Comparison of ENCODE assay signal across 1 cellular context in genomic region chr6:9690388-9690787, GRCh38.
TF ChIP-seq lines count a peak whose summit lies in the region.

No MANE protein-coding gene starts in this region.

TF ChIP-seq in liver, 16 proteins besides CTCF, POLR2A, EP300 and RAD21 (continued from another document):
- TF ChIP-seq, protein P1, sequence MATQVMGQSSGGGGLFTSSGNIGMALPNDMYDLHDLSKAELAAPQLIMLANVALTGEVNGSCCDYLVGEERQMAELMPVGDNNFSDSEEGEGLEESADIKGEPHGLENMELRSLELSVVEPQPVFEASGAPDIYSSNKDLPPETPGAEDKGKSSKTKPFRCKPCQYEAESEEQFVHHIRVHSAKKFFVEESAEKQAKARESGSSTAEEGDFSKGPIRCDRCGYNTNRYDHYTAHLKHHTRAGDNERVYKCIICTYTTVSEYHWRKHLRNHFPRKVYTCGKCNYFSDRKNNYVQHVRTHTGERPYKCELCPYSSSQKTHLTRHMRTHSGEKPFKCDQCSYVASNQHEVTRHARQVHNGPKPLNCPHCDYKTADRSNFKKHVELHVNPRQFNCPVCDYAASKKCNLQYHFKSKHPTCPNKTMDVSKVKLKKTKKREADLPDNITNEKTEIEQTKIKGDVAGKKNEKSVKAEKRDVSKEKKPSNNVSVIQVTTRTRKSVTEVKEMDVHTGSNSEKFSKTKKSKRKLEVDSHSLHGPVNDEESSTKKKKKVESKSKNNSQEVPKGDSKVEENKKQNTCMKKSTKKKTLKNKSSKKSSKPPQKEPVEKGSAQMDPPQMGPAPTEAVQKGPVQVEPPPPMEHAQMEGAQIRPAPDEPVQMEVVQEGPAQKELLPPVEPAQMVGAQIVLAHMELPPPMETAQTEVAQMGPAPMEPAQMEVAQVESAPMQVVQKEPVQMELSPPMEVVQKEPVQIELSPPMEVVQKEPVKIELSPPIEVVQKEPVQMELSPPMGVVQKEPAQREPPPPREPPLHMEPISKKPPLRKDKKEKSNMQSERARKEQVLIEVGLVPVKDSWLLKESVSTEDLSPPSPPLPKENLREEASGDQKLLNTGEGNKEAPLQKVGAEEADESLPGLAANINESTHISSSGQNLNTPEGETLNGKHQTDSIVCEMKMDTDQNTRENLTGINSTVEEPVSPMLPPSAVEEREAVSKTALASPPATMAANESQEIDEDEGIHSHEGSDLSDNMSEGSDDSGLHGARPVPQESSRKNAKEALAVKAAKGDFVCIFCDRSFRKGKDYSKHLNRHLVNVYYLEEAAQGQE (IDR thresholded peaks at IDR 0.05), result peak; percentile 58
- TF ChIP-seq, protein P2, sequence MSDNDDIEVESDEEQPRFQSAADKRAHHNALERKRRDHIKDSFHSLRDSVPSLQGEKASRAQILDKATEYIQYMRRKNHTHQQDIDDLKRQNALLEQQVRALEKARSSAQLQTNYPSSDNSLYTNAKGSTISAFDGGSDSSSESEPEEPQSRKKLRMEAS (IDR thresholded peaks at IDR 0.05), result no peak
- TF ChIP-seq TAF1 (conservative IDR thresholded peaks at IDR 0.05) (no peak), RXRA (IDR thresholded peaks at IDR 0.05) (no peak)
